ENCODE assay signal across 1 cellular context in genomic region chr10:68348265-68348741, GRCh38.
TF ChIP-seq lines count a peak whose summit lies in the region.

No MANE protein-coding gene starts in this region.

TF ChIP-seq in liver, 16 proteins besides CTCF, POLR2A, EP300 and RAD21 (continued from another document):
- TF ChIP-seq FOXA1 (IDR thresholded peaks at IDR 0.05), result no peak
- TF ChIP-seq HNF4G (IDR thresholded peaks at IDR 0.05), result no peak
- no peak for TF ChIP-seq GABPA (IDR thresholded peaks at IDR 0.05 in 1 of 2, conservative IDR thresholded peaks at IDR 0.05 in 1 of 2)
- TF ChIP-seq MAX (IDR thresholded peaks at IDR 0.05), result no peak
- no peak for TF ChIP-seq REST (IDR thresholded peaks at IDR 0.05)
- TF ChIP-seq NR2F2 (IDR thresholded peaks at IDR 0.05), result no peak
- no peak for TF ChIP-seq ATF3 (IDR thresholded peaks at IDR 0.05)
